Comparison of ENCODE assay signal across 9 cellular contexts in genomic region chr18:77080283-77080682, GRCh38. TPM values are rescaled to one million over a fixed set of nuclear protein-coding genes. Genes with fewer than 3 reads are reported as not detected.
DNase-seq lines count a peak whose midpoint lies in the region; ATAC-seq and TF ChIP-seq lines count a peak whose summit lies in the region.
"Had no signal": no experiment of that assay in that cellular context is flagged by ENCODE, and none has a peak within 500 bp of the region (broad histone marks: within the 10 kb centered on the region; RNA-seq: fewer than 3 reads in every experiment).

No MANE protein-coding gene starts in this region.

- intact Hi-C loops in tibial artery (cut with DNase I; ENCODE audit: low total_unique reads), result no loop called here

- H3K9me3 ChIP-seq in fibroblast of lung (ENCODE audit: control insufficient read depth, insufficient read depth, low read depth, low read length), result no peaks in the 10 kb centered on the region
- H3K9me3 ChIP-seq in tibial artery, result no peaks in the 10 kb centered on the region

- H3K36me3 ChIP-seq in fibroblast of lung (ENCODE audit: control insufficient read depth, insufficient read depth, low read length) (no peaks in the 10 kb centered on the region), tibial artery (no peaks in the 10 kb centered on the region)

- H3K27me3 ChIP-seq in fibroblast of lung (ENCODE audit: control insufficient read depth, insufficient read depth, low read length) (no peaks in the 10 kb centered on the region), tibial artery (no peaks in the 10 kb centered on the region)

- TF ChIP-seq CTCF in fibroblast of lung (conservative IDR thresholded peaks at IDR 0.05 in 1 of 2, IDR thresholded peaks at IDR 0.05 in 1 of 2; ENCODE audit: low read depth in 1 of 2, low read length in 2 of 2) (no peak), tibial artery (IDR thresholded peaks at IDR 0.05) (no peak)

- no peak for DNase-seq in fibroblast of lung (ENCODE audit: low read depth in 2 of 2)
- DNase-seq in UCSD-AML1 (lab: John Stamatoyannopoulos, UW; ENCODE audit: unreplicated experiment), result no peak
- no peak for DNase-seq in tibial artery
- DNase-seq in epidermal melanocyte (ENCODE audit: insufficient read length, low spot score), result no peak
- no peak for DNase-seq in NCI-H1436 (lab: John Stamatoyannopoulos, UW)

- no peaks in the 10 kb centered on the region for H4K20me1 ChIP-seq in fibroblast of lung (ENCODE audit: control insufficient read depth, extremely low read depth, insufficient read depth, low read length)

- ATAC-seq in GM18499 (IDR thresholded peaks at IDR 0.05; ENCODE audit: insufficient read depth, unreplicated experiment) (peak; percentile 55), GM21526 (IDR thresholded peaks at IDR 0.05; ENCODE audit: low FRiP score, unreplicated experiment) (peak; percentile 76), HG03565 (IDR thresholded peaks at IDR 0.05; ENCODE audit: unreplicated experiment) (peak; percentile 56)
- ATAC-seq: right cardiac atrium had no signal

- no peak overlapping the region for H2AFZ ChIP-seq in fibroblast of lung (ENCODE audit: low read length)

- H3K27ac ChIP-seq in fibroblast of lung (ENCODE audit: insufficient read depth, low read length) (peak overlapping the region; percentile 8), tibial artery (no peak overlapping the region)

- no peaks in the 10 kb centered on the region for H3K79me2 ChIP-seq in fibroblast of lung (ENCODE audit: control insufficient read depth, insufficient read depth, low read length)

- H3K4me1 ChIP-seq in fibroblast of lung (ENCODE audit: control insufficient read depth, extremely low read depth, insufficient read depth, low read length), result peaks cover 12% of the 10 kb centered on the region
- peaks cover 0 to 15% (median 10%) of the 10 kb centered on the region in 4 donors for H3K4me1 ChIP-seq in tibial artery

- no peak overlapping the region for H3K4me3 ChIP-seq in fibroblast of lung (replicated peaks in 1 of 4; ENCODE audit: control extremely low read depth in 1 of 4, insufficient read depth in 1 of 4, low read depth in 3 of 4, low read length in 4 of 4)
- no peak overlapping the region for H3K4me3 ChIP-seq in tibial artery

- no peak overlapping the region for H3K4me2 ChIP-seq in fibroblast of lung (ENCODE audit: extremely low read depth, insufficient read depth, low read length)

- H3K9ac ChIP-seq in fibroblast of lung (ENCODE audit: insufficient read depth, low read length), result no peak overlapping the region

RNA-seq across cellular contexts. Expression of gene MBP, which starts 52.3 kb away (rescaled TPM):
- 3.6 and 7.2 TPM in 2 replicates for total RNA-seq in fibroblast of lung
- polyA plus RNA-seq in fibroblast of lung, result 2.3 and 2.4 TPM in 2 replicates
- polyA plus RNA-seq in fibroblast of lung (2012), result 1.9 and 2.0 TPM in 2 replicates
- polyA minus RNA-seq in fibroblast of lung (ENCODE audit: low replicate concordance), result 2.6 and 3.3 TPM in 2 replicates
